ENCODE assay signal across 1 cellular context in genomic region chr6:13289789-13290318, GRCh38.
TF ChIP-seq lines count a peak whose summit lies in the region.

No MANE protein-coding gene starts in this region.

TF ChIP-seq in HepG2, 621 proteins besides CTCF, POLR2A, EP300 and RAD21 (continued from another document and continues in another):
- TF ChIP-seq THAP7 (CRISPR knock-in tag; IDR thresholded peaks at IDR 0.05): no peak
- TF ChIP-seq ETS1 (CRISPR knock-in tag; IDR thresholded peaks at IDR 0.05): no peak
- TF ChIP-seq SNAPC5 (CRISPR knock-in tag; IDR thresholded peaks at IDR 0.05; ENCODE audit: borderline replicate concordance): no peak; the same call in 1 of the 2 replicates
- TF ChIP-seq NPAS2 (CRISPR knock-in tag; IDR thresholded peaks at IDR 0.05; ENCODE audit: borderline replicate concordance): no peak
- TF ChIP-seq GATA4 (IDR thresholded peaks at IDR 0.05; ENCODE audit: borderline replicate concordance, low read depth): no peak; the same call in 1 of the 2 replicates
- TF ChIP-seq NFYC (CRISPR knock-in tag; IDR thresholded peaks at IDR 0.05): no peak
- no peak for TF ChIP-seq KLF13 (CRISPR knock-in tag; IDR thresholded peaks at IDR 0.05)
- peak; percentile 26; the same call in 1 of the 2 replicates for TF ChIP-seq ZNF414 (CRISPR knock-in tag; IDR thresholded peaks at IDR 0.05)
- TF ChIP-seq ZNF646 (CRISPR knock-in tag; IDR thresholded peaks at IDR 0.05): peak; percentile 65; the same call in 1 of the 2 replicates
- TF ChIP-seq ZNF382 (CRISPR knock-in tag; IDR thresholded peaks at IDR 0.05; ENCODE audit: borderline replicate concordance): no peak
- no peak for TF ChIP-seq FOXK2 (IDR thresholded peaks at IDR 0.05)
- no peak for TF ChIP-seq STAT5B (CRISPR knock-in tag; IDR thresholded peaks at IDR 0.05)
- TF ChIP-seq BRCA1 (CRISPR knock-in tag; IDR thresholded peaks at IDR 0.05): no peak
- TF ChIP-seq NKX3-1 (CRISPR knock-in tag; IDR thresholded peaks at IDR 0.05): no peak
- TF ChIP-seq ZC3H4 (CRISPR knock-in tag; IDR thresholded peaks at IDR 0.05; ENCODE audit: borderline replicate concordance): no peak
- TF ChIP-seq ZNF543 (CRISPR knock-in tag; IDR thresholded peaks at IDR 0.05): no peak
- no peak for TF ChIP-seq YEATS2 (CRISPR knock-in tag; IDR thresholded peaks at IDR 0.05; ENCODE audit: borderline replicate concordance)
- no peak for TF ChIP-seq ZNF530 (CRISPR knock-in tag; IDR thresholded peaks at IDR 0.05; ENCODE audit: low read depth)
- no peak; the same call in 1 of the 2 replicates for TF ChIP-seq ZBTB25 (CRISPR knock-in tag; IDR thresholded peaks at IDR 0.05)
- no peak for TF ChIP-seq ZNF724P (CRISPR knock-in tag; IDR thresholded peaks at IDR 0.05; ENCODE audit: borderline replicate concordance)
- no peak for TF ChIP-seq RAD51 (IDR thresholded peaks at IDR 0.05; ENCODE audit: borderline replicate concordance)
- TF ChIP-seq ZNF547 (CRISPR knock-in tag; IDR thresholded peaks at IDR 0.05): no peak
- TF ChIP-seq USF2 (IDR thresholded peaks at IDR 0.05; ENCODE audit: low read depth, low read length): no peak
- TF ChIP-seq USF2 (CRISPR knock-in tag; IDR thresholded peaks at IDR 0.05; ENCODE audit: borderline replicate concordance): no peak
- TF ChIP-seq ZNF619 (CRISPR knock-in tag; IDR thresholded peaks at IDR 0.05): no peak
- TF ChIP-seq HES4 (CRISPR knock-in tag; IDR thresholded peaks at IDR 0.05; ENCODE audit: borderline replicate concordance): no peak
- no peak for TF ChIP-seq SRSF1 (optimal IDR thresholded peaks at IDR 0.05; ENCODE audit: low read depth, low read length)
- TF ChIP-seq TBL1XR1 (IDR thresholded peaks at IDR 0.05; ENCODE audit: borderline replicate concordance, low read length, partially characterized antibody): peak; percentile 38
- TF ChIP-seq ZBTB46 (CRISPR knock-in tag; IDR thresholded peaks at IDR 0.05; ENCODE audit: borderline replicate concordance): no peak
- peak; percentile 42; the same call in 1 of the 2 replicates for TF ChIP-seq ZBTB7B (CRISPR knock-in tag; IDR thresholded peaks at IDR 0.05)
- TF ChIP-seq ZNF253 (CRISPR knock-in tag; IDR thresholded peaks at IDR 0.05; ENCODE audit: borderline replicate concordance): no peak
- no peak for TF ChIP-seq ZBTB43 (CRISPR knock-in tag; conservative IDR thresholded peaks at IDR 0.05)
- no peak for TF ChIP-seq RBAK (CRISPR knock-in tag; IDR thresholded peaks at IDR 0.05)
- no peak for TF ChIP-seq ZNF747 (CRISPR knock-in tag; IDR thresholded peaks at IDR 0.05; ENCODE audit: borderline replicate concordance)
- no peak for TF ChIP-seq HNRNPH1 (optimal IDR thresholded peaks at IDR 0.05; ENCODE audit: low read depth, low read length)
- TF ChIP-seq ZNF597 (CRISPR knock-in tag; IDR thresholded peaks at IDR 0.05): no peak
- no peak for TF ChIP-seq NFE2 (CRISPR knock-in tag; IDR thresholded peaks at IDR 0.05)
- no peak for TF ChIP-seq ZBTB4 (CRISPR knock-in tag; IDR thresholded peaks at IDR 0.05; ENCODE audit: borderline replicate concordance)
- TF ChIP-seq ZNF563 (CRISPR knock-in tag; IDR thresholded peaks at IDR 0.05): no peak
- 0 out of 2 replicates have a peak, but pooled peaks have one; percentile 45 for TF ChIP-seq ZNF761 (CRISPR knock-in tag; conservative IDR thresholded peaks at IDR 0.05)
- peak; percentile 84 for TF ChIP-seq NR2F6 (IDR thresholded peaks at IDR 0.05)
- TF ChIP-seq NR2F6 (CRISPR knock-in tag; IDR thresholded peaks at IDR 0.05): peak; percentile 86
- TF ChIP-seq GATAD2A (CRISPR knock-in tag; IDR thresholded peaks at IDR 0.05): peak; percentile 46; the same call in 1 of the 2 replicates
